In genomic region chr2:122858813-122859212, GRCh38 we compare ENCODE assay signal across 7 cellular contexts.
"Had no signal": no experiment of that assay in that cellular context is flagged by ENCODE, and none has a peak within 500 bp of the region (broad histone marks: within the 10 kb centered on the region; RNA-seq: fewer than 3 reads in every experiment).

No MANE protein-coding gene starts in this region.

- H3K27me3 Mint-ChIP-seq: IgD-negative memory B cell had no signal

- H3K27ac ChIP-seq: HL-60 had no signal

- H3K4me3 ChIP-seq: K562 had no signal

- H3K4me1 Mint-ChIP-seq: IgD-negative memory B cell had no signal

- H3K36me3 Mint-ChIP-seq: IgD-negative memory B cell had no signal

- DNase-seq: IMR-90, KBM-7, KG1 had no signal

- FAIRE-seq: K562 had no signal

- ATAC-seq: HepG2, K562 had no signal
